Comparison of ENCODE assay signal across 8 cellular contexts in the genomic region with DNA sequence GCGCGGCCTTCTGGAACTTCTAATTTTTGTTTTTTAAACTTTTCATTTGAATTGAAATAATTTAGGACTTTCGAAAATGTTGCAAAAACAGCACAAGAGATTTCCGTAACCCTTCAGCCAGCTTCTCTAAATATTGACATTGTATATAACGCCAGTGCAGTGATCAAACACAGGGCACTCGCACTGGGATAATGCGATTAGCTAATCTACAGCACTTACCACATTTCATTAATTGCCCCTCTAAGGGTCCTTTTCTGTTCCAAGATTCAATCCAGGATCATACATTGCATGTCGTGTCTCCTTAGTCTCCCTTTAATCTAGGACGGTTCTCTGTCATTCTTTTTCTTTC. TPM values are rescaled to one million over a fixed set of nuclear protein-coding genes. Genes with fewer than 3 reads are reported as not detected.
DNase-seq lines count a peak whose midpoint lies in the region; ATAC-seq and TF ChIP-seq lines count a peak whose summit lies in the region.

No MANE protein-coding gene starts in this region.

- POLR2A ChIA-PET in Caco-2 (lab: Charles Lee) = no interaction called here
- POLR2A ChIA-PET in GM10248 (lab: Yijun Ruan, JAX) = no interaction called here

- H3K9me3 Mint-ChIP-seq in Caco-2 (ENCODE audit: unreplicated experiment) (no peaks in the 10 kb centered on the region), nephron progenitor cell (peaks cover 8% of the 10 kb centered on the region)

- intact Hi-C loops in Caco-2 (cut with micrococcal nuclease; ENCODE audit: unreplicated experiment) (no loop called here), dorsolateral prefrontal cortex (cut with DNase I) (no loop called here)

- BruUV-seq in Caco-2 (replicated peaks; lab: Mats Ljungman, UMichigan) = no TSS peak

- H3K4me3 ChIP-seq in Caco-2 (ENCODE audit: low read depth, low read length) (peak overlapping the region; percentile 82), dorsolateral prefrontal cortex (peak overlapping the region; percentile 46 to 85 (median 74))

- H3K4me1 Mint-ChIP-seq in Caco-2 (ENCODE audit: low read depth, unreplicated experiment) (peaks cover 14% of the 10 kb centered on the region), nephron progenitor cell (no peaks in the 10 kb centered on the region)

- peak overlapping the region in 36 of 59 donors; percentile 38 to 85 (median 68) for H3K27ac ChIP-seq in dorsolateral prefrontal cortex

- ATAC-seq in omental fat pad (ENCODE audit: low FRiP score) (no peak), HG02571 (IDR thresholded peaks at IDR 0.05; ENCODE audit: unreplicated experiment) (no peak)

- H3K36me3 ChIP-seq in Caco-2 (ENCODE audit: control insufficient read depth, insufficient read depth, low read length) = no peaks in the 10 kb centered on the region

- no peaks in the 10 kb centered on the region for H3K9me3 ChIP-seq in Caco-2

- H3K4me1 ChIP-seq in Caco-2 = peaks cover 19% of the 10 kb centered on the region

- no peaks in the 10 kb centered on the region for H3K27me3 Mint-ChIP-seq in Caco-2 (ENCODE audit: insufficient read depth, unreplicated experiment)
- peaks cover 87% of the 10 kb centered on the region for H3K27me3 Mint-ChIP-seq in nephron progenitor cell (ENCODE audit: low read depth, poor library complexity)

- H3K27me3 ChIP-seq in Caco-2 (replicated peaks; ENCODE audit: control insufficient read depth, insufficient read depth, low read length) (no peaks in the 10 kb centered on the region), dorsolateral prefrontal cortex (peaks cover 0 to 5% (median 0%) of the 10 kb centered on the region in 45 donors)

- CTCF ChIA-PET in Caco-2 (lab: Charles Lee) (no interaction called here), GM10248 (lab: Yijun Ruan, JAX) (interaction anchor here (1.6 to 2.3 kb wide), 2 partner anchors 10 to 29 kb away, joined by 3 to 10 read pairs; no protein-coding TSS in a partner anchor)

- H3K4me3 Mint-ChIP-seq in Caco-2 (ENCODE audit: unreplicated experiment) (peak overlapping the region; percentile 87), nephron progenitor cell (peak overlapping the region; percentile 74)

- H3K36me3 Mint-ChIP-seq in Caco-2 (ENCODE audit: insufficient read depth, unreplicated experiment) (peaks cover 6% of the 10 kb centered on the region), nephron progenitor cell (ENCODE audit: low read depth) (no peaks in the 10 kb centered on the region)

- no peak overlapping the region for H3K27ac Mint-ChIP-seq in Caco-2 (ENCODE audit: unreplicated experiment)
- no peak overlapping the region for H3K27ac Mint-ChIP-seq in nephron progenitor cell

- DNase-seq in Caco-2 = no peak
- DNase-seq in KBM-7 = peak; percentile 27
- DNase-seq in dorsolateral prefrontal cortex = no peak
- no peak for DNase-seq in nephron progenitor cell
- DNase-seq in omental fat pad (ENCODE audit: low spot score) = no peak
- DNase-seq in GM10248 (ENCODE audit: extremely low spot score) = no peak
- no peak for DNase-seq in stimulated activated CD4-positive, alpha-beta T cell treated with anti-CD3 and anti-CD28 coated beads, Interleukin-15, amount 100 ng/mL, for 24 hours

- no peak for TF ChIP-seq CTCF in Caco-2 (IDR thresholded peaks at IDR 0.05; ENCODE audit: insufficient read depth in 1 of 2, low read depth in 1 of 2, low read length in 1 of 2, severe bottlenecking in 1 of 2, unreplicated experiment in 1 of 2)
- TF ChIP-seq CTCF in dorsolateral prefrontal cortex (IDR thresholded peaks at IDR 0.05 in 54 of 56, conservative IDR thresholded peaks at IDR 0.05 in 2 of 56; ENCODE audit: low read depth in 1 of 56, partially characterized antibody in 56 of 56) = no peak
- TF ChIP-seq CTCF in nephron progenitor cell (IDR thresholded peaks at IDR 0.05) = no peak
- TF ChIP-seq CTCF in omental fat pad (IDR thresholded peaks at IDR 0.05) = no peak
- TF ChIP-seq CTCF in GM10248 (IDR thresholded peaks at IDR 0.05; ENCODE audit: control extremely low read depth, extremely low read depth, low read depth, missing control alignments) = no peak

- in situ Hi-C loops in KBM-7 (cut with MboI; ENCODE audit: low pct_unique_long_range_greater_than_20kb, low sequenced_read_pairs) = no loop called here

RNA-seq across cellular contexts. Expression of gene CD302, which starts 0.3 kb away (rescaled TPM):
- total RNA-seq in Caco-2 (2022) (7.5 and 7.6 TPM in 2 replicates), dorsolateral prefrontal cortex (10 to 100 TPM in 43 of 120 experiments, 1 to 10 TPM in 77; 2.9 to 20.4 (median 8.5) TPM), omental fat pad (100 to 1,000 TPM in 2 of 4 donors, 10 to 100 TPM in 2; 79.6 to 194 (median 121) TPM)
